ENCODE assay signal across 19 cellular contexts in genomic region chr6:157670466-157671186, GRCh38.
A peak's percentile ranks its signal among the peaks of the same experiment; 100 is the strongest.
DNase-seq lines count a peak whose midpoint lies in the region; TF ChIP-seq lines count a peak whose summit lies in the region.
"Had no signal": no experiment of that assay in that cellular context is flagged by ENCODE, and none has a peak within 500 bp of the region (broad histone marks: within the 10 kb centered on the region; RNA-seq: fewer than 3 reads in every experiment).

No MANE protein-coding gene starts in this region.

- H3K27me3 Mint-ChIP-seq in activated CD4-positive, alpha-beta T cell treated with anti-CD3 and anti-CD28 coated beads, Interleukin-2, amount 10 ng/mL, durations not matched to agents 7 days and 5 days, result peaks cover 2% of the 10 kb centered on the region
- H3K27me3 Mint-ChIP-seq: IgD-negative memory B cell had no signal

- H3K27ac Mint-ChIP-seq in activated CD4-positive, alpha-beta T cell treated with anti-CD3 and anti-CD28 coated beads, Interleukin-2, amount 10 ng/mL, durations not matched to agents 7 days and 5 days, result no peak overlapping the region

- no peak for TF ChIP-seq EP300 in esophagus muscularis mucosa (IDR thresholded peaks at IDR 0.05)

- TF ChIP-seq CTCF in esophagus muscularis mucosa (IDR thresholded peaks at IDR 0.05) (no peak), vagina (IDR thresholded peaks at IDR 0.05) (no peak)

- H3K9me3 Mint-ChIP-seq in activated CD4-positive, alpha-beta T cell treated with anti-CD3 and anti-CD28 coated beads, Interleukin-2, amount 10 ng/mL, durations not matched to agents 7 days and 5 days, result no peaks in the 10 kb centered on the region
- H3K9me3 Mint-ChIP-seq: IgD-negative memory B cell, naive B cell, WTC11 had no signal

- WGBS in esophagus muscularis mucosa, result 79% methylated on average over 9 of the region's 9 CpGs

- H3K4me1 ChIP-seq in esophagus muscularis mucosa (peaks cover 14 to 38% (median 29%) of the 10 kb centered on the region in 4 donors), vagina (peaks cover 24% of the 10 kb centered on the region)

- H3K36me3 ChIP-seq in esophagus muscularis mucosa, result peaks cover 0 to 8% (median 6%) of the 10 kb centered on the region in 4 donors
- H3K36me3 ChIP-seq in vagina, result no peaks in the 10 kb centered on the region
- H3K36me3 ChIP-seq: adrenal gland had no signal

- H3K4me3 ChIP-seq in esophagus muscularis mucosa (no peak overlapping the region), vagina (no peak overlapping the region)
- H3K4me3 ChIP-seq: adrenal gland, skin epidermis had no signal

- peak; percentile 12 for DNase-seq in activated CD4-positive, alpha-beta T cell treated with anti-CD3 and anti-CD28 coated beads, Interleukin-2, amount 10 ng/mL, durations not matched to agents 7 days and 5 days
- no peak for DNase-seq in activated CD4-positive, alpha-beta T cell treated with anti-CD3 and anti-CD28 coated beads for 48 hours
- DNase-seq in esophagus muscularis mucosa (ENCODE audit: extremely low spot score), result no peak
- DNase-seq in mesenteric fat pad (ENCODE audit: low spot score), result peak; percentile 71
- no peak for DNase-seq in vagina (ENCODE audit: extremely low spot score in 2 of 2)
- no peak for DNase-seq in NCI-H2029 (lab: John Stamatoyannopoulos, UW)
- DNase-seq in HUDEP-2 (lab: John Stamatoyannopoulos, UW; ENCODE audit: unreplicated experiment in 76 of 76), result no peak
- no peak for DNase-seq in NCI-H226
- DNase-seq: activated T-cell treated with anti-CD3 and anti-CD28 coated beads for 4 hours, adrenal gland, dermis blood vessel endothelial cell, foreskin fibroblast, naive B cell, NCI-H1930, NCI-H774, trophoblast cell had no signal

- H3K27ac ChIP-seq in esophagus muscularis mucosa (replicated peaks in 1 of 4) (peak overlapping the region; percentile 61 to 82 (median 70)), vagina (peak overlapping the region; percentile 78)

- H3K4me3 Mint-ChIP-seq in activated CD4-positive, alpha-beta T cell treated with anti-CD3 and anti-CD28 coated beads, Interleukin-2, amount 10 ng/mL, durations not matched to agents 7 days and 5 days, result no peak overlapping the region
- H3K4me3 Mint-ChIP-seq: IgD-negative memory B cell, naive B cell had no signal

- TF ChIP-seq POLR2A in esophagus muscularis mucosa (IDR thresholded peaks at IDR 0.05; ENCODE audit: low read depth) (no peak), vagina (IDR thresholded peaks at IDR 0.05) (no peak)

- no peaks in the 10 kb centered on the region for H3K9me3 ChIP-seq in esophagus muscularis mucosa
- no peaks in the 10 kb centered on the region for H3K9me3 ChIP-seq in vagina
- H3K9me3 ChIP-seq: adrenal gland had no signal

- CTCF ChIA-PET in activated CD4-positive, alpha-beta T cell treated with anti-CD3 and anti-CD28 coated beads, Interleukin-2, amount 10 ng/mL, durations not matched to agents 7 days and 5 days (lab: Charles Lee), result interaction anchor here (1.0 to 3.2 kb wide), 4 partner anchors 9 to 356 kb away, joined by 3 to 8 read pairs (median 5); no protein-coding TSS in a partner anchor

- POLR2A ChIA-PET in activated CD4-positive, alpha-beta T cell treated with anti-CD3 and anti-CD28 coated beads, Interleukin-2, amount 10 ng/mL, durations not matched to agents 7 days and 5 days (lab: Charles Lee), result no interaction called here

- H3K4me1 Mint-ChIP-seq in activated CD4-positive, alpha-beta T cell treated with anti-CD3 and anti-CD28 coated beads, Interleukin-2, amount 10 ng/mL, durations not matched to agents 7 days and 5 days, result peaks cover 21% of the 10 kb centered on the region

- H3K27me3 ChIP-seq in esophagus muscularis mucosa (no peaks in the 10 kb centered on the region), vagina (no peaks in the 10 kb centered on the region)
- H3K27me3 ChIP-seq: adrenal gland had no signal

- intact Hi-C loops in esophagus muscularis mucosa (cut with DNase I), result no loop called here
- intact Hi-C loops in vagina (cut with DNase I), result no loop called here

- peaks cover 1% of the 10 kb centered on the region for H3K36me3 Mint-ChIP-seq in activated CD4-positive, alpha-beta T cell treated with anti-CD3 and anti-CD28 coated beads, Interleukin-2, amount 10 ng/mL, durations not matched to agents 7 days and 5 days (ENCODE audit: low read depth)

Comparison
In these comparisons a context has a peak if more than half of its experiments do, and no peak if none do; other contexts are left out.
1. DNase-seq: peak in activated CD4-positive, alpha-beta T cell treated with anti-CD3 and anti-CD28 coated beads, Interleukin-2, amount 10 ng/mL, durations not matched to agents 7 days and 5 days (single experiment) and mesenteric fat pad (single experiment); none in activated CD4-positive, alpha-beta T cell treated with anti-CD3 and anti-CD28 coated beads for 48 hours (single experiment), esophagus muscularis mucosa (single experiment), vagina (0 of 2), NCI-H2029 (single experiment), HUDEP-2 (0 of 76) and NCI-H226 (single experiment).